ENCODE assay signal across 1 cellular context in genomic region chr5:69300537-69301203, GRCh38.
TF ChIP-seq lines count a peak whose summit lies in the region.

No MANE protein-coding gene starts in this region.

TF ChIP-seq in K562, 482 proteins besides CTCF, POLR2A, EP300 and RAD21 (continued from another document and continues in another):
- no peak for TF ChIP-seq ZNF395 (CRISPR knock-in tag; IDR thresholded peaks at IDR 0.05)
- TF ChIP-seq VEZF1 (CRISPR knock-in tag; IDR thresholded peaks at IDR 0.05): no peak
- TF ChIP-seq E2F5 (CRISPR knock-in tag; IDR thresholded peaks at IDR 0.05): no peak
- no peak for TF ChIP-seq WHSC1 (IDR thresholded peaks at IDR 0.05; ENCODE audit: low read length)
- no peak for TF ChIP-seq TBP (optimal IDR thresholded peaks at IDR 0.05; ENCODE audit: low read depth, low read length)
- TF ChIP-seq EP400 (IDR thresholded peaks at IDR 0.05): no peak
- peak; percentile 40; the same call in 1 of the 2 replicates for TF ChIP-seq ZNF316 (IDR thresholded peaks at IDR 0.05)
- no peak for TF ChIP-seq PURB (CRISPR knock-in tag; IDR thresholded peaks at IDR 0.05; ENCODE audit: low read depth)
- no peak for TF ChIP-seq HES1 (IDR thresholded peaks at IDR 0.05; ENCODE audit: low read depth)
- 0 out of 2 replicates have a peak, but pooled peaks have one; percentile 50 for TF ChIP-seq HLTF (IDR thresholded peaks at IDR 0.05)
- no peak for TF ChIP-seq BCL6 (CRISPR knock-in tag; IDR thresholded peaks at IDR 0.05)
- TF ChIP-seq KAT8 (IDR thresholded peaks at IDR 0.05; ENCODE audit: low read depth): no peak
- peak; percentile 80 for TF ChIP-seq GATA2 (CRISPR knock-in tag; IDR thresholded peaks at IDR 0.05)
- no peak for TF ChIP-seq SFPQ (IDR thresholded peaks at IDR 0.05; ENCODE audit: low read depth, low read length)
- no peak for TF ChIP-seq SRSF3 (IDR thresholded peaks at IDR 0.05; ENCODE audit: insufficient read depth, low read length)
- no peak for TF ChIP-seq SMC3 (conservative IDR thresholded peaks at IDR 0.05; ENCODE audit: insufficient read depth, low read depth, low read length)
- TF ChIP-seq SRSF9 (IDR thresholded peaks at IDR 0.05; ENCODE audit: borderline replicate concordance, low read depth, low read length): no peak
- 0 out of 2 replicates have a peak, but pooled peaks have one; percentile 32 for TF ChIP-seq MBD2 (IDR thresholded peaks at IDR 0.05; ENCODE audit: borderline replicate concordance, low read depth)
- peak; percentile 38 to 53; a peak in 3 of 4 replicates for TF ChIP-seq FOXK2 (conservative IDR thresholded peaks at IDR 0.05 in 1 of 2, IDR thresholded peaks at IDR 0.05 in 1 of 2; ENCODE audit: low read depth in 2 of 2)
- no peak for TF ChIP-seq ZNF277 (CRISPR knock-in tag; IDR thresholded peaks at IDR 0.05; ENCODE audit: borderline replicate concordance)
- no peak for TF ChIP-seq ADNP (tag; IDR thresholded peaks at IDR 0.05)
- TF ChIP-seq NFIC (IDR thresholded peaks at IDR 0.05): peak; percentile 76
- TF ChIP-seq TGIF2 (CRISPR knock-in tag; IDR thresholded peaks at IDR 0.05): no peak
- TF ChIP-seq MEIS2 (IDR thresholded peaks at IDR 0.05; ENCODE audit: partially characterized antibody): peak; percentile 56
- TF ChIP-seq HDAC1 (IDR thresholded peaks at IDR 0.05): peak; percentile 40 to 79; a peak in 3 of 4 replicates
- TF ChIP-seq TEAD4 (IDR thresholded peaks at IDR 0.05; ENCODE audit: low read length): peak; percentile 86
- TF ChIP-seq TEAD4 (CRISPR knock-in tag; IDR thresholded peaks at IDR 0.05; ENCODE audit: borderline replicate concordance): no peak
- peak in 1 of 2 experiments; percentile 34; a peak in 1 of 4 replicates for TF ChIP-seq MLLT1 (IDR thresholded peaks at IDR 0.05)
- no peak for TF ChIP-seq CUX1 (CRISPR knock-in tag; IDR thresholded peaks at IDR 0.05)
- no peak for TF ChIP-seq ZNF146 (CRISPR knock-in tag; IDR thresholded peaks at IDR 0.05; ENCODE audit: unreplicated experiment)
- TF ChIP-seq ZNF280A (IDR thresholded peaks at IDR 0.05; ENCODE audit: low read depth, partially characterized antibody): no peak
- TF ChIP-seq E2F1 (CRISPR knock-in tag; IDR thresholded peaks at IDR 0.05): no peak
- no peak for TF ChIP-seq SLC30A9 (CRISPR knock-in tag; IDR thresholded peaks at IDR 0.05)
- no peak for TF ChIP-seq GTF2B (IDR thresholded peaks at IDR 0.05; ENCODE audit: extremely low read depth, insufficient read length)
- TF ChIP-seq KDM4B (IDR thresholded peaks at IDR 0.05; ENCODE audit: borderline replicate concordance in 2 of 2, low read depth in 1 of 2): no peak
- no peak for TF ChIP-seq UBTF (IDR thresholded peaks at IDR 0.05; ENCODE audit: borderline replicate concordance in 1 of 2, low read depth in 2 of 2, low read length in 2 of 2)
- peak; percentile 52 for TF ChIP-seq SMAD4 (CRISPR knock-in tag; conservative IDR thresholded peaks at IDR 0.05)
